28 cellular contexts compared by ENCODE assay signal in the genomic region with DNA sequence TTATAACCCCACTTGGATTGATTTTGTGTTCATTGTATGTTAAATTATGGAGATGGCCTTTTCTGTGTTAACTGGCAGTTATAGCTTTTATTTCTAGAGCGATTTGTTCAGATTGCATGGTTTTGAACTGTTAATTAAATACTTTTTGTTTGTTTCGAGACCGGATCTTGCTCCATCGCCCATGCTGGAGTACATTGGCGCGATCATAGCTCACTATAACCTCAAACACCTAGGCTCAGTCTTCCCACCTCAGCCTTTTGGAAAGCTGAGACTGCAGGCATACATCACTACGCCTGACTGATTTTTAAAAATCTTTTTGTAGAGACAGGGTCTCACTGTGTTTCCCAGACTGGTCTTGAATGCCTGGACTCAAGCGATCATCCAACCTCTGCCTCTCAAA.
"Had no signal": no experiment of that assay in that cellular context is flagged by ENCODE, and none has a peak within 500 bp of the region (broad histone marks: within the 10 kb centered on the region; RNA-seq: fewer than 3 reads in every experiment).

No MANE protein-coding gene starts in this region.

- H3K9me3 Mint-ChIP-seq: activated B cell treated with CpG ODN at 0.5 μM for 24 hours; activated CD8-positive, alpha-beta T cell treated with anti-CD3 and anti-CD28 coated beads for 36 hours; activated naive CD4-positive, alpha-beta T cell treated with anti-CD3 and anti-CD28 coated beads, Interleukin-2, amount 10 ng/mL, durations not matched to agents 7 days and 5 days; activated naive CD4-positive, alpha-beta T cell treated with anti-CD3 and anti-CD28 coated beads, Interleukin-2, amount 50 U/mL, for 72 hours; activated T-cell treated with anti-CD3 and anti-CD28 coated beads, Interleukin-2, amount 50 U/mL, for 4 hours; activated T-helper 17 cell treated with anti-CD3 and anti-CD28 coated beads, Interleukin-2, amount 50 U/mL, for 72 hours had no signal

- H3K27ac Mint-ChIP-seq: activated naive CD4-positive, alpha-beta T cell treated with anti-CD3 and anti-CD28 coated beads, Interleukin-2, amount 10 ng/mL, durations not matched to agents 7 days and 5 days; activated T-helper 17 cell treated with anti-CD3 and anti-CD28 coated beads, Interleukin-2, amount 50 U/mL, for 72 hours had no signal

- H3K36me3 ChIP-seq: adrenal gland, colonic mucosa, esophagus squamous epithelium, WERI-Rb-1 had no signal

- ATAC-seq: activated CD4-positive, CD25-positive, alpha-beta regulatory T cell treated with anti-CD3 and anti-CD28 coated beads, Interleukin-2, amount 50 U/mL, for 24 hours; activated naive CD4-positive, alpha-beta T cell treated with anti-CD3 and anti-CD28 coated beads, Interleukin-2, amount 50 U/mL, for 72 hours; activated T-cell treated with anti-CD3 and anti-CD28 coated beads, Interleukin-2, amount 50 U/mL, for 4 hours; activated T-helper 17 cell treated with anti-CD3 and anti-CD28 coated beads, Interleukin-2, amount 50 U/mL, for 72 hours; body of pancreas had no signal

- H3K4me1 ChIP-seq: colonic mucosa had no signal

- DNase-seq: activated B cell treated with CpG ODN at 0.5 μM for 24 hours; activated CD4-positive, alpha-beta T cell treated with anti-CD3 and anti-CD28 coated beads for 48 hours; activated CD4-positive, alpha-beta T cell treated with anti-CD3 and anti-CD28 coated beads, Interleukin-2, amount 50 U/mL, for 1 hour; activated CD4-positive, alpha-beta T cell treated with anti-CD3 and anti-CD28 coated beads, Interleukin-2, amount 50 U/mL, for 48 hours; activated CD8-positive, alpha-beta memory T cell treated with anti-CD3 and anti-CD28 coated beads for 24 hours; activated CD8-positive, alpha-beta T cell treated with anti-CD3 and anti-CD28 coated beads for 36 hours; activated effector memory CD4-positive, alpha-beta T cell treated with anti-CD3 and anti-CD28 coated beads, Interleukin-2, amount 50 U/mL, for 16 hours; activated naive CD4-positive, alpha-beta T cell treated with anti-CD3 and anti-CD28 coated beads, Interleukin-2, amount 10 ng/mL, durations not matched to agents 7 days and 5 days; activated T-cell treated with anti-CD3 and anti-CD28 coated beads, Interleukin-2, amount 50 U/mL, for 4 hours; adrenal gland; amygdala; aorta; body of pancreas; central memory CD4-positive, alpha-beta T cell; cerebellar nuclear complex; colonic mucosa; effector CD8-positive, alpha-beta T cell; esophagus squamous epithelium; foreskin melanocyte; head of caudate nucleus; T-helper 9 cell; WERI-Rb-1 had no signal

- H3K36me3 Mint-ChIP-seq: activated naive CD4-positive, alpha-beta T cell treated with anti-CD3 and anti-CD28 coated beads, Interleukin-2, amount 50 U/mL, for 72 hours had no signal

- H3K4me3 Mint-ChIP-seq: activated B cell treated with CpG ODN at 0.5 μM for 24 hours; activated CD8-positive, alpha-beta T cell treated with anti-CD3 and anti-CD28 coated beads for 36 hours; activated naive CD4-positive, alpha-beta T cell treated with anti-CD3 and anti-CD28 coated beads, Interleukin-2, amount 10 ng/mL, durations not matched to agents 7 days and 5 days; activated T-cell treated with anti-CD3 and anti-CD28 coated beads, Interleukin-2, amount 50 U/mL, for 4 hours had no signal

- FAIRE-seq: endometrium, endothelial cell of umbilical vein had no signal

- H3K27me3 Mint-ChIP-seq: activated B cell treated with CpG ODN at 0.5 μM for 24 hours; activated CD8-positive, alpha-beta T cell treated with anti-CD3 and anti-CD28 coated beads for 36 hours; activated naive CD4-positive, alpha-beta T cell treated with anti-CD3 and anti-CD28 coated beads, Interleukin-2, amount 10 ng/mL, durations not matched to agents 7 days and 5 days; activated T-helper 17 cell treated with anti-CD3 and anti-CD28 coated beads, Interleukin-2, amount 50 U/mL, for 72 hours had no signal

- H3K4me3 ChIP-seq: adrenal gland, body of pancreas, colonic mucosa, esophagus squamous epithelium had no signal

- H3K9me3 ChIP-seq: adrenal gland, body of pancreas, colonic mucosa, esophagus squamous epithelium had no signal

- H3K27ac ChIP-seq: adrenal gland, body of pancreas, colonic mucosa, epithelial cell of prostate, esophagus squamous epithelium, WERI-Rb-1 had no signal

- H3K27me3 ChIP-seq: adrenal gland, body of pancreas, colonic mucosa, esophagus squamous epithelium had no signal
